Comparison of ENCODE assay signal across 8 cellular contexts in the genomic region with DNA sequence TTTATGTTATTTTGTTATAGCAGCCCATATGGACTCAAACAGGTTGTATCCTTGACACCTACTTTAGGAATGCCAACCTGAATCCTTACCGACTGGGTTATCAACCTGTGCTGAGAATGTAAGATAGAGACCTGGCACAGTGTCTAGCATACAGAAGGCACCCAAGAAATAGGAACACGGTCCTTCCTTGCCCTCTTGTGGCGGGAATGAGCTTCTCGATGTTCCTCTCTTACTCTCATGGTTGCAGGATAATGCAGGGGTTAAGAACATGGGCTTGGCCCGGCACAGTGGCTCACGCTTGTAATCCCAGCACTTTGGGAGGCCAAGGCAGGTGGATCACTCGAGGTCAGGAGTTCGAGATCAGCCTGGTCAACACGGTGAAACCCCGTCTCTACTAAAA. TPM values are rescaled to one million over a fixed set of nuclear protein-coding genes. Genes with fewer than 3 reads are reported as not detected.
DNase-seq lines count a peak whose midpoint lies in the region; ATAC-seq and TF ChIP-seq lines count a peak whose summit lies in the region.

No MANE protein-coding gene starts in this region.

- no peak for ATAC-seq in GM18870 (IDR thresholded peaks at IDR 0.05; ENCODE audit: unreplicated experiment)

- no peak overlapping the region for H3K4me3 ChIP-seq in epithelial cell of proximal tubule (ENCODE audit: low read depth, low read length)

- DNase-seq in G401 (ENCODE audit: low spot score) = peak; percentile 43
- DNase-seq in NCI-H2227 treated with DMSO at 0.1 percent for 48 hours (lab: John Stamatoyannopoulos, UW) = peak; percentile 5
- DNase-seq in epithelial cell of proximal tubule (ENCODE audit: low read depth) = peak; percentile 20
- DNase-seq in non-pigmented ciliary epithelial cell (ENCODE audit: low read depth) = peak; percentile 9
- DNase-seq in activated CD4-positive, alpha-beta T cell treated with anti-CD3 and anti-CD28 coated beads, Interleukin-2, amount 50 U/mL, for 48 hours = no peak
- no peak for DNase-seq in NCI-H1436 treated with DMSO at 0.1 percent for 48 hours (lab: John Stamatoyannopoulos, UW)
- no peak for DNase-seq in T-helper 1 cell

- TF ChIP-seq CTCF in epithelial cell of proximal tubule (conservative IDR thresholded peaks at IDR 0.05; ENCODE audit: low read depth, low read length) = peak; percentile 79

- in situ Hi-C loops in G401 (cut with HindIII; ENCODE audit: low sequenced_read_pairs) = no loop called here

RNA-seq across cellular contexts. Expression of a gene that starts 6.5 kb away (rescaled TPM):
- total RNA-seq in G401 (2014; rRNA removed; shearing (Covaris generic)) = 22.2 and 37.1 TPM in 2 replicates
- total RNA-seq in epithelial cell of proximal tubule = 20.6 and 22.9 TPM in 2 replicates

RNA-seq across cellular contexts. Expression of a gene that starts 29.3 kb away (rescaled TPM):
- total RNA-seq in G401 (2014; rRNA removed; shearing (Covaris generic)) = not detected in 2 replicates
- 0.12 and 0.29 TPM in 2 replicates for total RNA-seq in epithelial cell of proximal tubule

RNA-seq across cellular contexts. Expression of a gene that starts 31.4 kb away (rescaled TPM):
- total RNA-seq in G401 (2014; rRNA removed; shearing (Covaris generic)) = not detected in 2 replicates
- total RNA-seq in epithelial cell of proximal tubule = 0.17 and 0.36 TPM in 2 replicates

Comparison
In these comparisons a context has a peak if more than half of its experiments do, and no peak if none do; other contexts are left out.
1. DNase-seq: peak in G401 (single experiment), NCI-H2227 treated with DMSO at 0.1 percent for 48 hours (single experiment), epithelial cell of proximal tubule (single experiment) and non-pigmented ciliary epithelial cell (single experiment); none in activated CD4-positive, alpha-beta T cell treated with anti-CD3 and anti-CD28 coated beads, Interleukin-2, amount 50 U/mL, for 48 hours (0 of 2), NCI-H1436 treated with DMSO at 0.1 percent for 48 hours (single experiment) and T-helper 1 cell (0 of 5).